In the genomic region with DNA sequence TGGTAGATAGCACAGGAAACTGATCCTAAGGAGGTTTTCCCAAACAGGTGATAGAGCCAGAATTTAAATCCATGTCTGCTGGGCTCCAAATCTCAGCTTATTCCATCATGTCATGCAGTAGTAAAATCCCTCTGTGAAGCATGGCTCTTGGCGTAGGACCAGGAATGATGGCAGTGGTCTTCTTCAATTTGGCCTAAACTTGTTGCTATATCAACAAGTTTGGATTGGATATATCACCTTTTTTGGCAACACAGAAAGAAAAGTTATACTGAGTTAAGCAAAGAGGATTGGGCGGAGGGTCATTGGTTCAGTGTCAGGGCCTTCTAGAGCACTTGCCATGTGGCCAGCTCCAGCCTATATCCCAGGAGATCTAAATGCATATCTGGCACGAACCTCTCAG, we compare ENCODE assay signal across 18 cellular contexts.
"Had no signal": no experiment of that assay in that cellular context is flagged by ENCODE, and none has a peak within 500 bp of the region (broad histone marks: within the 10 kb centered on the region; RNA-seq: fewer than 3 reads in every experiment).

No MANE protein-coding gene starts in this region.

- H3K4me3 ChIP-seq: neural progenitor cell, ovary, pancreas, prostate gland, psoas muscle, right atrium auricular region, right lobe of liver, sigmoid colon, skin epidermis, smooth muscle cell, spleen had no signal

- H3K4me1 ChIP-seq: neural progenitor cell, pancreas, parathyroid adenoma, prostate gland, psoas muscle, right atrium auricular region had no signal

- H3K27ac ChIP-seq: neural progenitor cell, neutrophil, ovary, pancreas, parathyroid adenoma, prostate gland, psoas muscle, right atrium auricular region, right lobe of liver, sigmoid colon, skin epidermis, spleen had no signal

- ATAC-seq: naive thymus-derived CD8-positive, alpha-beta T cell; natural killer cell; natural killer cell treated with Interleukin-12 subunit alpha and Interleukin-12 subunit beta and Interleukin-15 and Interleukin-18, amount 100 ng/mL, for 72 hours; pancreas; psoas muscle; right cardiac atrium; right lobe of liver; sciatic nerve had no signal

- H3K9me3 ChIP-seq: neutrophil, ovary, pancreas, prostate gland, psoas muscle, right atrium auricular region, right lobe of liver, sigmoid colon, spleen had no signal

- H3K36me3 ChIP-seq: neural progenitor cell, neutrophil, ovary, pancreas, prostate gland, right atrium auricular region, sigmoid colon had no signal
